ENCODE assay signal across 18 cellular contexts in the genomic region with DNA sequence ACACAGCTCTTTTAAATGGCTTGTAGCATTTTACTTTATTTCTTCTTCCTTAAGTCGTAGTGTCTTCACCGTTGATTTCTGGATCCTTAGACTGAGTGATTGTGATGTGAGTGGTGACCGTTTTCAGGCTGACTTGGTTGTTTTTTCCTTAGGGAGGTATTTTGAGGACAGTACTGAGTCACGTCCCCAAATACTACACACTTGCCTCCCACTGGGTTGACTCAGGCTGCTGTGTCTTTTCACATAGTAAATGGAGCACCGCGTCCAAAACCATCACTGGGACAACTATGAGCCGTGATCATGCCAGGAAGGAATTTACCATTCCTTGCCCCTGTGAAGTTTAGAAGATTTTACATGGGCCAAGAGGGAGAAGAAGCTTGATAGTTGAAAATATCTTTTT.
DNase-seq lines count a peak whose midpoint lies in the region; ATAC-seq and TF ChIP-seq lines count a peak whose summit lies in the region.
"Had no signal": no experiment of that assay in that cellular context is flagged by ENCODE, and none has a peak within 500 bp of the region (broad histone marks: within the 10 kb centered on the region; RNA-seq: fewer than 3 reads in every experiment).

No MANE protein-coding gene starts in this region.

- no peaks in the 10 kb centered on the region for H3K79me2 ChIP-seq in GM23248 (ENCODE audit: insufficient read depth)

- peaks cover 19% of the 10 kb centered on the region for H3K4me1 ChIP-seq in GM23248 (ENCODE audit: insufficient read depth)
- no peaks in the 10 kb centered on the region for H3K4me1 ChIP-seq in adrenal gland (replicated peaks in 1 of 2)
- H3K4me1 ChIP-seq: foreskin keratinocyte had no signal

- no peaks in the 10 kb centered on the region for H3K9me3 ChIP-seq in GM23248 (ENCODE audit: low read depth)
- peaks cover 0 to 8% (median 7%) of the 10 kb centered on the region in 3 donors for H3K9me3 ChIP-seq in adrenal gland (replicated peaks in 1 of 3)

- peak overlapping the region; percentile 58 for H3K9ac ChIP-seq in GM23248

- peak overlapping the region; percentile 19; the same call in 1 of the 2 replicates for H3K4me3 ChIP-seq in GM23248
- H3K4me3 ChIP-seq in adrenal gland: no peak overlapping the region
- H3K4me3 ChIP-seq: lung, tibial nerve had no signal

- no peaks in the 10 kb centered on the region for H4K20me1 ChIP-seq in GM23248 (ENCODE audit: insufficient read depth)

- H3F3A ChIP-seq in GM23248 (ENCODE audit: insufficient read depth): peaks cover 21% of the 10 kb centered on the region

- TF ChIP-seq CTCF in adrenal gland (IDR thresholded peaks at IDR 0.05): no peak

- H3K36me3 ChIP-seq in GM23248 (ENCODE audit: low read depth) (no peaks in the 10 kb centered on the region), adrenal gland (replicated peaks in 1 of 2) (no peaks in the 10 kb centered on the region)

- no peaks in the 10 kb centered on the region for H3K27me3 ChIP-seq in GM23248 (replicated peaks; ENCODE audit: insufficient read depth)
- H3K27me3 ChIP-seq in adrenal gland: no peaks in the 10 kb centered on the region
- H3K27me3 ChIP-seq: foreskin keratinocyte, tibial nerve had no signal

- H3K4me2 ChIP-seq in GM23248 (ENCODE audit: unreplicated experiment): peak overlapping the region; percentile 75

- ATAC-seq in GM21737 (IDR thresholded peaks at IDR 0.05; ENCODE audit: unreplicated experiment) (no peak), HG03039 (IDR thresholded peaks at IDR 0.05; ENCODE audit: unreplicated experiment) (no peak)
- ATAC-seq: foreskin keratinocyte, HCT116, right cardiac atrium had no signal

- DNase-seq in GM23248 (peak; percentile 91), adrenal gland (peak in 4 of 7 donors; percentile 16 to 38 (median 25)), head of caudate nucleus (peak in 25 of 42 donors; percentile 6 to 77 (median 37)), superior temporal gyrus (ENCODE audit: extremely low spot score) (peak; percentile 44), OCI-M1 (lab: John Stamatoyannopoulos, UW) (no peak), dermis blood vessel endothelial cell (no peak)
- DNase-seq: activated CD8-positive, alpha-beta memory T cell treated with anti-CD3 and anti-CD28 coated beads, Interleukin-2, amount 50 U/mL, for 48 hours; activated naive CD4-positive, alpha-beta T cell treated with Interleukin-2 at 50 U/mL for 16 hours; effector CD8-positive, alpha-beta T cell; foreskin keratinocyte; KBM-7; right cardiac atrium; stimulated activated CD4-positive, alpha-beta T cell treated with anti-CD3 and anti-CD28 coated beads, Interleukin-2, amount 100 ng/mL, for 24 hours had no signal

- 15 to 30% methylated on average over 7 of the region's 7 CpGs for WGBS in GM23248 (ENCODE audit: low coverage in 1 of 2, low lambda C conversion rate in 2 of 2, missing lambda C conversion rate in 2 of 2), 2 experiments
- 64 to 70% (median 66%) methylated on average over 7 of the region's 7 CpGs for WGBS in adrenal gland, 4 donors

- peak overlapping the region; percentile 73 for H3K27ac ChIP-seq in GM23248
- H3K27ac ChIP-seq in adrenal gland: no peak overlapping the region
- H3K27ac ChIP-seq: foreskin keratinocyte, tibial nerve had no signal

- no peak for TF ChIP-seq POLR2A in adrenal gland (IDR thresholded peaks at IDR 0.05)

- intact Hi-C loops in adrenal gland (cut with DNase I): no loop called here
- intact Hi-C loops in head of caudate nucleus (cut with DNase I): no loop called here

- in situ Hi-C loops in GM23248 (cut with MboI): no loop called here

- no peaks in the 10 kb centered on the region for H3K9me2 ChIP-seq in GM23248 (ENCODE audit: insufficient read depth)

- 0 out of 2 replicates have a peak overlapping the region, but pooled peaks have one; percentile 9 for H2AFZ ChIP-seq in GM23248

Comparison
In these comparisons a context has a peak if more than half of its experiments do, and no peak if none do; other contexts are left out.
1. DNase-seq: peak in GM23248 (single experiment), adrenal gland (4 of 7), head of caudate nucleus (25 of 42) and superior temporal gyrus (single experiment); none in OCI-M1 (single experiment) and dermis blood vessel endothelial cell (single experiment).